18 cellular contexts compared by ENCODE assay signal in genomic region chr1:208121965-208122364, GRCh38.
"Had no signal": no experiment of that assay in that cellular context is flagged by ENCODE, and none has a peak within 500 bp of the region (broad histone marks: within the 10 kb centered on the region; RNA-seq: fewer than 3 reads in every experiment).

No MANE protein-coding gene starts in this region.

- DNase-seq: KBM-7, NCI-H1048, NCI-H1105, NCI-H1417, NCI-H1436 treated with DMSO at 0.1 percent for 48 hours, NCI-H1694, NCI-H187 treated with DMSO at 0.1 percent for 48 hours, NCI-H2029 treated with DMSO at 0.1 percent for 48 hours, NCI-H2171 treated with DMSO at 0.1 percent for 48 hours, NCI-H345, NCI-H446 treated with DMSO at 0.1 percent for 48 hours, NCI-H510A treated with DMSO at 0.1 percent for 48 hours, NCI-H526, Right ventricle myocardium superior, RPMI8226, SIG-M5 had no signal

- H3K27ac ChIP-seq: SJSA1, SK-N-MC had no signal

- H3K4me3 ChIP-seq: SJSA1, SK-N-MC had no signal

- H3K9me3 ChIP-seq: SJSA1 had no signal

- H3K27me3 ChIP-seq: SJSA1 had no signal
